Comparison of ENCODE assay signal across 8 cellular contexts in genomic region chr7:73005356-73005692, GRCh38. TPM values are rescaled to one million over a fixed set of nuclear protein-coding genes. Genes with fewer than 3 reads are reported as not detected.
DNase-seq lines count a peak whose midpoint lies in the region; ATAC-seq and TF ChIP-seq lines count a peak whose summit lies in the region.
"Not testable (repeated sequence)": the region's sequence is repeated elsewhere in the genome, so short reads cannot be mapped to it uniquely, and the experiment has no call there.

No MANE protein-coding gene starts in this region.

- H3K27ac ChIP-seq in Peyer's patch: peak overlapping the region; percentile 76 to 93 (median 92)
- peak overlapping the region; percentile 78 for H3K27ac ChIP-seq in epithelial cell of prostate
- peak overlapping the region in 1 of 2 donors; percentile 65 for H3K27ac ChIP-seq in aorta (ENCODE audit: low read depth in 1 of 2, low read length in 2 of 2)

- H3K4me3 ChIP-seq in Peyer's patch (peak overlapping the region; percentile 45 to 71 (median 70)), aorta (ENCODE audit: low read length in 2 of 2) (peak overlapping the region; percentile 12 to 59)

- ATAC-seq in GM19328 (IDR thresholded peaks at IDR 0.05; ENCODE audit: unreplicated experiment) (peak; percentile 68), HG02973 (IDR thresholded peaks at IDR 0.05; ENCODE audit: unreplicated experiment) (peak; percentile 80), aorta (ENCODE audit: low FRiP score) (peak; percentile 98)

- not testable (repeated sequence) for H3K4me1 ChIP-seq in Peyer's patch; aorta (ENCODE audit: control insufficient read depth in 1 of 2, insufficient read depth in 2 of 2, low read length in 2 of 2)

- not testable (repeated sequence) for H3K9me3 ChIP-seq in Peyer's patch; aorta (ENCODE audit: control insufficient read depth, low read length)

- intact Hi-C loops in aorta (cut with DNase I): not testable (repeated sequence)

- 0 to 1% methylated on average over 14 to 18 of the region's 30 CpGs for WGBS in aorta, 2 donors

- not testable (repeated sequence) for TF ChIP-seq CTCF in Peyer's patch (IDR thresholded peaks at IDR 0.05)

- TF ChIP-seq POLR2A in Peyer's patch (IDR thresholded peaks at IDR 0.05): not testable (repeated sequence)

- not testable (repeated sequence) for H3K36me3 ChIP-seq in Peyer's patch; aorta (ENCODE audit: control insufficient read depth in 1 of 2, insufficient read depth in 2 of 2, low read length in 1 of 2)

- not testable (repeated sequence) for H3K27me3 ChIP-seq in Peyer's patch; aorta (ENCODE audit: control insufficient read depth in 1 of 2, insufficient read depth in 2 of 2, low read length in 1 of 2)

- DNase-seq in Peyer's patch (peak in 2 of 3 donors; percentile 76 to 93), activated T-helper 1 cell treated with Interleukin-2 at 50 U/mL for 16 hours (ENCODE audit: low read depth) (peak; percentile 60), mesenteric fat pad (ENCODE audit: low spot score) (peak; percentile 93), aorta (peak; percentile 83 to 91)
- DNase-seq in epithelial cell of prostate (ENCODE audit: low read depth, low spot score): not testable (repeated sequence)
- DNase-seq in stimulated activated CD4-positive, alpha-beta T cell treated with anti-CD3 and anti-CD28 coated beads, Interleukin-1b, Interleukin-23, amount 100 ng/mL, for 1 hour (ENCODE audit: low read depth in 2 of 2): peak; percentile 50 to 56

RNA-seq across cellular contexts. Expression of gene SPDYE8, which starts 24.2 kb away (rescaled TPM):
- total RNA-seq in Peyer's patch (not detected), mesenteric fat pad (not detected), aorta (not detected)
- not detected for polyA plus RNA-seq in aorta

RNA-seq across cellular contexts. Expression of gene TRIM74, which starts 36.1 kb away (rescaled TPM):
- total RNA-seq in Peyer's patch (1 to 10 TPM in 3 of 4 donors, not detected in 1; 1.8 to 3.2 (median 1.9) TPM), mesenteric fat pad (0.61 TPM), aorta (under 1 TPM; 0.69 to 0.84 TPM)
- not detected for polyA plus RNA-seq in aorta

RNA-seq across cellular contexts. Expression of gene SPDYE11, which starts 52.4 kb away (rescaled TPM):
- total RNA-seq in Peyer's patch (not detected), mesenteric fat pad (not detected), aorta (not detected)
- polyA plus RNA-seq in aorta: not detected
